In genomic region chr11:44865866-44866272, GRCh38 we compare ENCODE assay signal across 12 cellular contexts.
DNase-seq lines count a peak whose midpoint lies in the region; FAIRE-seq and TF ChIP-seq lines count a peak whose summit lies in the region.
"Had no signal": no experiment of that assay in that cellular context is flagged by ENCODE, and none has a peak within 500 bp of the region (broad histone marks: within the 10 kb centered on the region; RNA-seq: fewer than 3 reads in every experiment).

No MANE protein-coding gene starts in this region.

- no peaks in the 10 kb centered on the region for H3K9me3 Mint-ChIP-seq in MCF 10A (ENCODE audit: unreplicated experiment)
- no peaks in the 10 kb centered on the region for H3K9me3 Mint-ChIP-seq in brain

- H4K20me1 ChIP-seq in mammary epithelial cell (ENCODE audit: insufficient read depth, low read length), result no peaks in the 10 kb centered on the region

- FAIRE-seq in kidney (lab: Jason Lieb, UNC), result no peak

- DNase-seq in MCF 10A (ENCODE audit: unreplicated experiment), result peak; percentile 53
- DNase-seq in mammary epithelial cell, result no peak
- DNase-seq in kidney, result peak; percentile 55
- DNase-seq in effector memory CD4-positive, alpha-beta T cell, result no peak
- DNase-seq in MG63, result no peak
- no peak for DNase-seq in activated CD4-positive, alpha-beta T cell treated with anti-CD3 and anti-CD28 coated beads, Interleukin-2, amount 50 U/mL, for 48 hours
- DNase-seq: activated CD8-positive, alpha-beta memory T cell treated with anti-CD3 and anti-CD28 coated beads for 24 hours; activated effector memory CD4-positive, alpha-beta T cell treated with anti-CD3 and anti-CD28 coated beads, Interleukin-2, amount 50 U/mL, for 16 hours; aorta; H7 had no signal

- TF ChIP-seq CTCF in MCF 10A (IDR thresholded peaks at IDR 0.05; ENCODE audit: unreplicated experiment), result no peak
- peak in 1 of 2 donors; percentile 18 for TF ChIP-seq CTCF in mammary epithelial cell (conservative IDR thresholded peaks at IDR 0.05 in 1 of 2, IDR thresholded peaks at IDR 0.05 in 1 of 2; ENCODE audit: extremely low read depth in 1 of 2, insufficient read depth in 1 of 2, low read depth in 1 of 2, low read length in 2 of 2)
- TF ChIP-seq CTCF in brain (conservative IDR thresholded peaks at IDR 0.05), result no peak
- TF ChIP-seq CTCF in kidney (IDR thresholded peaks at IDR 0.05; ENCODE audit: borderline replicate concordance, extremely low read depth, insufficient read depth), result peak; percentile 18

- no peak overlapping the region for H3K27ac ChIP-seq in mammary epithelial cell (ENCODE audit: insufficient read depth, low read depth, low read length)
- H3K27ac ChIP-seq in kidney (ENCODE audit: low read depth in 2 of 2, low read length in 2 of 2), result peak overlapping the region in 1 of 2 donors; percentile 32
- peak overlapping the region; percentile 75 for H3K27ac ChIP-seq in stomach smooth muscle (ENCODE audit: low read length)
- H3K27ac ChIP-seq in effector memory CD4-positive, alpha-beta T cell (ENCODE audit: insufficient read depth, low read length, poor library complexity, severe bottlenecking), result no peak overlapping the region

- no peak overlapping the region for H3K4me3 Mint-ChIP-seq in MCF 10A (ENCODE audit: unreplicated experiment)
- no peak overlapping the region for H3K4me3 Mint-ChIP-seq in brain

- H3K27me3 ChIP-seq in mammary epithelial cell (ENCODE audit: insufficient read depth, low read length) (peaks cover 27% of the 10 kb centered on the region), stomach smooth muscle (ENCODE audit: control insufficient read depth in 1 of 2, insufficient read depth in 2 of 2, low read length in 2 of 2) (no peaks in the 10 kb centered on the region), MG63 (no peaks in the 10 kb centered on the region)
- H3K27me3 ChIP-seq in effector memory CD4-positive, alpha-beta T cell (replicated peaks; ENCODE audit: control insufficient read depth, insufficient read depth, low read length, poor library complexity, severe bottlenecking), result no peaks in the 10 kb centered on the region

- CTCF ChIA-PET in MCF 10A (lab: Yijun Ruan, JAX) (interaction anchor here (0.5 to 1.1 kb wide), 6 partner anchors 9 to 531 kb away, joined by 3 to 7 read pairs (median 3); no protein-coding TSS in a partner anchor), mammary epithelial cell (lab: Charles Lee; ENCODE audit: low non-redundant PET) (no interaction called here)

- H3K36me3 Mint-ChIP-seq in MCF 10A (ENCODE audit: insufficient read depth, unreplicated experiment), result no peaks in the 10 kb centered on the region
- H3K36me3 Mint-ChIP-seq in brain, result peaks cover 4% of the 10 kb centered on the region

- dilution Hi-C loops in mammary epithelial cell (cut with HindIII; ENCODE audit: low sequenced_read_pairs), result no loop called here

- H3K79me2 ChIP-seq in mammary epithelial cell (ENCODE audit: insufficient read depth, low read length), result no peaks in the 10 kb centered on the region

- H3K4me1 ChIP-seq in mammary epithelial cell (ENCODE audit: insufficient read depth, low read length) (peaks cover 11% of the 10 kb centered on the region), kidney (ENCODE audit: control insufficient read depth in 1 of 2, insufficient read depth in 1 of 2, low read depth in 1 of 2, low read length in 2 of 2) (peaks cover 0 to 9% of the 10 kb centered on the region in 2 donors), stomach smooth muscle (ENCODE audit: control insufficient read depth, insufficient read depth, low read length) (peaks cover 85% of the 10 kb centered on the region)
- H3K4me1 ChIP-seq in effector memory CD4-positive, alpha-beta T cell (ENCODE audit: control insufficient read depth, insufficient read depth, low read length, poor library complexity, severe bottlenecking), result peaks cover 19% of the 10 kb centered on the region

- no peaks in the 10 kb centered on the region for H3K36me3 ChIP-seq in mammary epithelial cell (ENCODE audit: insufficient read depth, low read length)
- H3K36me3 ChIP-seq in kidney (ENCODE audit: control insufficient read depth in 1 of 2, insufficient read depth in 2 of 2, low read length in 2 of 2), result no peaks in the 10 kb centered on the region
- no peaks in the 10 kb centered on the region for H3K36me3 ChIP-seq in stomach smooth muscle (ENCODE audit: control insufficient read depth in 2 of 2, insufficient read depth in 2 of 2, low read length in 2 of 2)
- H3K36me3 ChIP-seq in effector memory CD4-positive, alpha-beta T cell (ENCODE audit: control insufficient read depth, insufficient read depth, low read length), result peaks cover 13% of the 10 kb centered on the region
- H3K36me3 ChIP-seq in MG63, result no peaks in the 10 kb centered on the region

- intact Hi-C loops in MCF 10A (cut with micrococcal nuclease) (no loop called here), mammary epithelial cell (cut with micrococcal nuclease) (no loop called here), kidney (cut with DNase I) (no loop called here)

- H3K9ac ChIP-seq in mammary epithelial cell (ENCODE audit: insufficient read depth, low read length), result no peak overlapping the region
- H3K9ac ChIP-seq in kidney (ENCODE audit: low read length in 2 of 2), result no peak overlapping the region
- no peak overlapping the region for H3K9ac ChIP-seq in stomach smooth muscle (ENCODE audit: low read length in 2 of 2)

- H3K27ac Mint-ChIP-seq in MCF 10A (ENCODE audit: low read depth, unreplicated experiment), result no peak overlapping the region
- peak overlapping the region in 4 of 5 experiments; percentile 41 to 93 (median 74) for H3K27ac Mint-ChIP-seq in brain

- POLR2A ChIA-PET in MCF 10A (lab: Yijun Ruan, JAX), result no interaction called here

- peaks cover 17% of the 10 kb centered on the region for H3K27me3 Mint-ChIP-seq in MCF 10A (ENCODE audit: insufficient read depth, unreplicated experiment)
- peaks cover 3% of the 10 kb centered on the region for H3K27me3 Mint-ChIP-seq in brain

- BruUV-seq in MCF 10A (replicated peaks; lab: Mats Ljungman, UMichigan), result no TSS peak
- no TSS peak for BruUV-seq in mammary epithelial cell (replicated peaks; lab: Mats Ljungman, UMichigan)

- 25% methylated on average over 7 of the region's 7 CpGs for WGBS in mammary epithelial cell (ENCODE audit: low coverage, missing lambda C conversion rate)

- H3K4me2 ChIP-seq in mammary epithelial cell (ENCODE audit: insufficient read depth, low read depth, low read length), result no peak overlapping the region

- H3K4me3 ChIP-seq in mammary epithelial cell (replicated peaks in 1 of 3; ENCODE audit: insufficient read depth in 1 of 3, low read depth in 2 of 3, low read length in 3 of 3) (no peak overlapping the region), kidney (ENCODE audit: low read length in 2 of 2) (no peak overlapping the region), stomach smooth muscle (ENCODE audit: low read length in 2 of 2) (no peak overlapping the region), MG63 (no peak overlapping the region)
- H3K4me3 ChIP-seq in effector memory CD4-positive, alpha-beta T cell (ENCODE audit: insufficient read depth, low read depth, low read length, poor library complexity, severe bottlenecking), result no peak overlapping the region

- no peak overlapping the region for H2AFZ ChIP-seq in mammary epithelial cell (ENCODE audit: low read depth, low read length)

- in situ Hi-C loops in mammary epithelial cell (cut with MboI; ENCODE audit: low sequenced_read_pairs in 2 of 2), result no loop called here

- peaks cover 30% of the 10 kb centered on the region for H3K4me1 Mint-ChIP-seq in MCF 10A (ENCODE audit: insufficient read depth, unreplicated experiment)
- peaks cover 87% of the 10 kb centered on the region for H3K4me1 Mint-ChIP-seq in brain

- no peaks in the 10 kb centered on the region for H3K9me3 ChIP-seq in mammary epithelial cell (replicated peaks; ENCODE audit: insufficient read depth, low read length)
- no peaks in the 10 kb centered on the region for H3K9me3 ChIP-seq in kidney (ENCODE audit: control insufficient read depth in 1 of 2, low read length in 2 of 2)
- no peaks in the 10 kb centered on the region for H3K9me3 ChIP-seq in stomach smooth muscle (ENCODE audit: control insufficient read depth in 2 of 2, low read length in 2 of 2)
- H3K9me3 ChIP-seq in effector memory CD4-positive, alpha-beta T cell (ENCODE audit: control insufficient read depth, low read length), result no peaks in the 10 kb centered on the region
- H3K9me3 ChIP-seq in MG63, result no peaks in the 10 kb centered on the region

Comparison
In these comparisons a context has a peak if more than half of its experiments do, and no peak if none do; other contexts are left out.
1. DNase-seq: peak in MCF 10A (single experiment) and kidney (single experiment); none in mammary epithelial cell (single experiment), effector memory CD4-positive, alpha-beta T cell (0 of 3), MG63 (single experiment) and activated CD4-positive, alpha-beta T cell treated with anti-CD3 and anti-CD28 coated beads, Interleukin-2, amount 50 U/mL, for 48 hours (0 of 2).